ENCODE assay signal across 26 cellular contexts in the genomic region with DNA sequence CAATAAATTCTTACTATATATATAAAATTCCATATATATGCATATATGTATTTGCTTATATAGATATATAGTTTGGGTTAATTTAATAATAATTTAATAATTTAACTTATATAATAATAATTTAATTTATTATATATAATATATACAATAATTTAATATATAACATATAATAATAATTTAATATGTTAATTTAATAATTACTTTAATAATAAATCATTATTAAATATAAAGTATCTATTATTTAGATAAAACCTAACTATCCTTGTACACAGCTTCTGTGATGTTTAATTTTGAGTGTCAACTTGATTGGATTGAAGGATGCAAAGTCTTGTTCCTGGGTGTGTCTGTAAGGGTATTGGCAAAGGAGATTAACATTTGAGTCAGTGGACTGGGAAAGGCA. TPM values are rescaled to one million over a fixed set of nuclear protein-coding genes. Genes with fewer than 3 reads are reported as not detected.
"Had no signal": no experiment of that assay in that cellular context is flagged by ENCODE, and none has a peak within 500 bp of the region (broad histone marks: within the 10 kb centered on the region; RNA-seq: fewer than 3 reads in every experiment).

No MANE protein-coding gene starts in this region.

- H3K27ac ChIP-seq: dorsolateral prefrontal cortex, left ventricle myocardium inferior, lower lobe of right lung, neural progenitor cell, parathyroid adenoma, prostate gland, right lobe of liver, spleen, stomach, thoracic aorta, transverse colon had no signal

- ATAC-seq: esophagus mucosa; gastrocnemius medialis; heart right ventricle; left cardiac atrium; lower lobe of right lung; natural killer cell treated with Interleukin-12 subunit alpha and Interleukin-12 subunit beta and Interleukin-15 and Interleukin-18, amount 100 ng/mL, for 72 hours; right lobe of liver; stimulated activated memory B cell treated with anti-CD40 and anti-IgM and Interleukin-4, amounts not matched to agents 10 μg/mL and 1 μg/mL and 100 μg/mL, for 72 hours had no signal

- H3K27me3 ChIP-seq: dorsolateral prefrontal cortex, gastrocnemius medialis, heart right ventricle, neural progenitor cell, right lobe of liver had no signal

- H3K4me3 ChIP-seq: dorsolateral prefrontal cortex, gastrocnemius medialis, heart right ventricle, left ventricle myocardium inferior, lower lobe of right lung, neural progenitor cell, prostate gland, right lobe of liver, spleen, stomach, thoracic aorta, transverse colon had no signal

- DNase-seq: cortex of kidney; dorsolateral prefrontal cortex; effector CD8-positive, alpha-beta T cell; gastrocnemius medialis; heart right ventricle; immature natural killer cell; left cardiac atrium; left ventricle myocardium inferior; lower lobe of right lung; nucleus accumbens; retina; right lobe of liver; spleen; stimulated activated CD4-positive, alpha-beta T cell treated with anti-CD3 and anti-CD28 coated beads, Interleukin-15, amount 100 ng/mL, for 24 hours; stimulated activated CD4-positive, alpha-beta T cell treated with anti-CD3 and anti-CD28 coated beads, Interleukin-1b, Interleukin-23, amount 100 ng/mL, for 48 hours; stimulated activated CD4-positive, alpha-beta T cell treated with anti-CD3 and anti-CD28 coated beads, Interleukin-4, amount 100 ng/mL, for 24 hours; stomach; substantia nigra; transverse colon had no signal

- H3K4me1 ChIP-seq: lower lobe of right lung, neural progenitor cell, parathyroid adenoma, prostate gland, right lobe of liver, spleen had no signal

- H3K9me3 ChIP-seq: gastrocnemius medialis, heart right ventricle, left ventricle myocardium inferior, lower lobe of right lung, prostate gland, right lobe of liver, spleen, stomach, thoracic aorta, transverse colon had no signal

- H3K36me3 ChIP-seq: gastrocnemius medialis, heart right ventricle, left ventricle myocardium inferior, lower lobe of right lung, neural progenitor cell, prostate gland, right lobe of liver, spleen, stomach, thoracic aorta, transverse colon had no signal

RNA-seq across cellular contexts. Expression of gene CDH13, which starts 40.6 kb away (rescaled TPM):
- total RNA-seq: natural killer cell treated with Interleukin-12 subunit alpha and Interleukin-12 subunit beta and Interleukin-15 and Interleukin-18, amount 100 ng/mL, for 72 hours had no signal
- polyA plus RNA-seq: immature natural killer cell had no signal
